ENCODE assay signal across 9 cellular contexts in genomic region chr1:2523891-2524609, GRCh38. TPM values are rescaled to one million over a fixed set of nuclear protein-coding genes. Genes with fewer than 3 reads are reported as not detected.
DNase-seq lines count a peak whose midpoint lies in the region; TF ChIP-seq lines count a peak whose summit lies in the region.
"Had no signal": no experiment of that assay in that cellular context is flagged by ENCODE, and none has a peak within 500 bp of the region (broad histone marks: within the 10 kb centered on the region; RNA-seq: fewer than 3 reads in every experiment).

No MANE protein-coding gene starts in this region.

- H3K4me1 Mint-ChIP-seq in MCF 10A (ENCODE audit: insufficient read depth, unreplicated experiment) (peaks cover 25% of the 10 kb centered on the region), glutamatergic neuron (ENCODE audit: low read depth, unreplicated experiment) (peaks cover 24% of the 10 kb centered on the region)
- H3K4me1 Mint-ChIP-seq in activated CD4-positive, alpha-beta memory T cell treated with anti-CD3 and anti-CD28 coated beads for 36 hours (ENCODE audit: low read depth) = peaks cover 41% of the 10 kb centered on the region

- H3K9me3 ChIP-seq in breast epithelium (no peaks in the 10 kb centered on the region), stomach smooth muscle (ENCODE audit: control insufficient read depth in 2 of 2, low read length in 2 of 2) (no peaks in the 10 kb centered on the region)
- H3K9me3 ChIP-seq: left lung had no signal

- H3K9me3 Mint-ChIP-seq in MCF 10A (ENCODE audit: unreplicated experiment) (no peaks in the 10 kb centered on the region), glutamatergic neuron (ENCODE audit: unreplicated experiment) (peaks cover 7% of the 10 kb centered on the region)
- H3K9me3 Mint-ChIP-seq in activated CD4-positive, alpha-beta memory T cell treated with anti-CD3 and anti-CD28 coated beads for 36 hours = no peaks in the 10 kb centered on the region

- POLR2A ChIA-PET in MCF 10A (lab: Yijun Ruan, JAX) = interaction anchor here (0.7 to 3.6 kb wide), 4 partner anchors 11 to 1272 kb away, joined by 3 to 36 read pairs (median 3); partner anchors contain the start of gene LRRC47
- POLR2A ChIA-PET in activated CD4-positive, alpha-beta memory T cell treated with anti-CD3 and anti-CD28 coated beads for 36 hours (lab: Charles Lee) = interaction anchor here (0.8 to 4.7 kb wide), 7 partner anchors 9 to 62 kb away, joined by 3 to 53 read pairs (median 5); partner anchors contain the start of gene PRXL2B

- H3K36me3 ChIP-seq in breast epithelium (no peaks in the 10 kb centered on the region), stomach smooth muscle (ENCODE audit: control insufficient read depth in 2 of 2, insufficient read depth in 2 of 2, low read length in 2 of 2) (peaks cover 21 to 24% of the 10 kb centered on the region in 2 donors)

- H3K27ac Mint-ChIP-seq in MCF 10A (ENCODE audit: low read depth, unreplicated experiment) = no peak overlapping the region
- H3K27ac Mint-ChIP-seq in activated CD4-positive, alpha-beta memory T cell treated with anti-CD3 and anti-CD28 coated beads for 36 hours = peak overlapping the region; percentile 87
- peak overlapping the region; percentile 18 for H3K27ac Mint-ChIP-seq in glutamatergic neuron (ENCODE audit: unreplicated experiment)

- H3K9ac ChIP-seq in stomach smooth muscle (ENCODE audit: low read length in 2 of 2) = peak overlapping the region in 1 of 2 donors; percentile 42

- DNase-seq in MCF 10A (ENCODE audit: unreplicated experiment) = no peak
- no peak for DNase-seq in breast epithelium (ENCODE audit: low spot score in 2 of 2)
- peak; percentile 68 for DNase-seq in activated CD4-positive, alpha-beta memory T cell treated with anti-CD3 and anti-CD28 coated beads for 36 hours
- no peak for DNase-seq in glutamatergic neuron
- DNase-seq in NCI-H2227 treated with DMSO at 0.1 percent for 48 hours (lab: John Stamatoyannopoulos, UW) = no peak
- DNase-seq in RKO (ENCODE audit: low spot score) = no peak
- DNase-seq in NCI-H2107 treated with DMSO at 0.1 percent for 48 hours (lab: John Stamatoyannopoulos, UW; ENCODE audit: unreplicated experiment) = no peak
- DNase-seq: left lung had no signal

- TF ChIP-seq POLR2A in breast epithelium (IDR thresholded peaks at IDR 0.05) = no peak

- intact Hi-C loops in MCF 10A (cut with micrococcal nuclease) (no loop called here), breast epithelium (cut with DNase I; ENCODE audit: low total_unique reads) (no loop called here)
- intact Hi-C loops in activated CD4-positive, alpha-beta memory T cell treated with anti-CD3 and anti-CD28 coated beads for 36 hours (cut with micrococcal nuclease) = loop anchor here (1.0 kb wide), 1 partner anchor 325 kb away; no protein-coding TSS in a partner anchor

- H3K27me3 ChIP-seq in breast epithelium (peaks cover 0 to 5% of the 10 kb centered on the region in 2 donors), stomach smooth muscle (ENCODE audit: control insufficient read depth in 1 of 2, insufficient read depth in 2 of 2, low read length in 2 of 2) (peaks cover 6 to 10% of the 10 kb centered on the region in 2 donors)

- H3K4me3 ChIP-seq in breast epithelium (peak overlapping the region in 1 of 3 donors; percentile 75), stomach smooth muscle (ENCODE audit: low read length in 2 of 2) (peak overlapping the region; percentile 4 to 8)

- no TSS peak for BruUV-seq in MCF 10A (replicated peaks; lab: Mats Ljungman, UMichigan)

- TF ChIP-seq CTCF in MCF 10A (IDR thresholded peaks at IDR 0.05; ENCODE audit: unreplicated experiment) = no peak
- TF ChIP-seq CTCF in breast epithelium (IDR thresholded peaks at IDR 0.05) = no peak
- no peak for TF ChIP-seq CTCF in glutamatergic neuron (IDR thresholded peaks at IDR 0.05; ENCODE audit: partially characterized antibody, unreplicated experiment)

- peak overlapping the region; percentile 81 for H3K4me3 Mint-ChIP-seq in MCF 10A (ENCODE audit: unreplicated experiment)
- H3K4me3 Mint-ChIP-seq in activated CD4-positive, alpha-beta memory T cell treated with anti-CD3 and anti-CD28 coated beads for 36 hours = peak overlapping the region; percentile 85
- H3K4me3 Mint-ChIP-seq in glutamatergic neuron (ENCODE audit: unreplicated experiment) = peak overlapping the region; percentile 86

- H3K27me3 Mint-ChIP-seq in MCF 10A (ENCODE audit: insufficient read depth, unreplicated experiment) (no peaks in the 10 kb centered on the region), glutamatergic neuron (ENCODE audit: unreplicated experiment) (peaks cover 7% of the 10 kb centered on the region)
- H3K27me3 Mint-ChIP-seq in activated CD4-positive, alpha-beta memory T cell treated with anti-CD3 and anti-CD28 coated beads for 36 hours = peaks cover 1% of the 10 kb centered on the region

- peaks cover 30% of the 10 kb centered on the region for H3K36me3 Mint-ChIP-seq in MCF 10A (ENCODE audit: insufficient read depth, unreplicated experiment)
- peaks cover 8% of the 10 kb centered on the region for H3K36me3 Mint-ChIP-seq in activated CD4-positive, alpha-beta memory T cell treated with anti-CD3 and anti-CD28 coated beads for 36 hours
- no peaks in the 10 kb centered on the region for H3K36me3 Mint-ChIP-seq in glutamatergic neuron (ENCODE audit: unreplicated experiment)

- H3K4me1 ChIP-seq in breast epithelium (peaks cover 25 to 29% of the 10 kb centered on the region in 2 donors), stomach smooth muscle (ENCODE audit: control insufficient read depth, insufficient read depth, low read length) (peaks cover 44% of the 10 kb centered on the region)

- H3K27ac ChIP-seq in breast epithelium = no peak overlapping the region
- H3K27ac ChIP-seq in stomach smooth muscle (ENCODE audit: low read length) = no peak overlapping the region
- H3K27ac ChIP-seq: left lung had no signal

- CTCF ChIA-PET in MCF 10A (lab: Yijun Ruan, JAX) = interaction anchor here (1.0 to 2.1 kb wide), 2 partner anchors 23 to 98 kb away, joined by 3 to 16 read pairs; no protein-coding TSS in a partner anchor
- CTCF ChIA-PET in activated CD4-positive, alpha-beta memory T cell treated with anti-CD3 and anti-CD28 coated beads for 36 hours (lab: Charles Lee) = interaction anchor here (0.8 to 4.2 kb wide), 8 partner anchors 19 to 329 kb away, joined by 3 to 29 read pairs (median 4); partner anchors contain the start of gene FAAP20

RNA-seq across cellular contexts. Expression of gene PANK4, which starts 2.3 kb away (rescaled TPM):
- total RNA-seq in MCF 10A (2022) (22.1 and 25.4 TPM in 2 replicates), breast epithelium (10 to 100 TPM; 16.5 to 32.8 (median 31.3) TPM), glutamatergic neuron (ENCODE audit: unreplicated experiment) (58.5 TPM)
- 10 to 100 TPM; 42.6 to 45.1 TPM for total RNA-seq in activated CD4-positive, alpha-beta memory T cell treated with anti-CD3 and anti-CD28 coated beads for 36 hours

RNA-seq across cellular contexts. Expression of gene HES5, which starts 6.0 kb away (rescaled TPM):
- total RNA-seq in MCF 10A (2022) = not detected in 2 replicates
- not detected for total RNA-seq in breast epithelium
- under 1 TPM in 1 of 2 experiments, not detected in 1; 0.17 TPM for total RNA-seq in activated CD4-positive, alpha-beta memory T cell treated with anti-CD3 and anti-CD28 coated beads for 36 hours
- total RNA-seq in glutamatergic neuron (ENCODE audit: unreplicated experiment) = 21.2 TPM

RNA-seq across cellular contexts. Expression of gene TNFRSF14, which starts 32.1 kb away (rescaled TPM):
- total RNA-seq in MCF 10A (2022) = 4.2 and 4.6 TPM in 2 replicates
- 10 to 100 TPM; 55.8 to 75.8 (median 67.8) TPM for total RNA-seq in breast epithelium
- 100 to 1,000 TPM; 145 to 152 TPM for total RNA-seq in activated CD4-positive, alpha-beta memory T cell treated with anti-CD3 and anti-CD28 coated beads for 36 hours
- 1.2 TPM for total RNA-seq in glutamatergic neuron (ENCODE audit: unreplicated experiment)

RNA-seq across cellular contexts. Expression of gene PLCH2, which starts 48.0 kb away (rescaled TPM):
- total RNA-seq in MCF 10A (2022) = 92.6 and 123 TPM in 2 replicates
- total RNA-seq in breast epithelium = 10 to 100 TPM in 2 of 3 donors, under 1 TPM in 1; 0.16 to 12.0 (median 10.2) TPM
- total RNA-seq in activated CD4-positive, alpha-beta memory T cell treated with anti-CD3 and anti-CD28 coated beads for 36 hours = 10 to 100 TPM in 1 of 2 experiments, 1 to 10 TPM in 1; 8.9 to 10.3 TPM
- 61.4 TPM for total RNA-seq in glutamatergic neuron (ENCODE audit: unreplicated experiment)

Comparison
In these comparisons a context has a peak if more than half of its experiments do, and no peak if none do; other contexts are left out.
1. RNA of gene TNFRSF14, which starts 32.1 kb away (total RNA-seq): 145 to 152 TPM in activated CD4-positive, alpha-beta memory T cell treated with anti-CD3 and anti-CD28 coated beads for 36 hours and 55.8 to 75.8 TPM in breast epithelium; 4.2 to 4.6 TPM in MCF 10A and 1.2 TPM in glutamatergic neuron (single experiment); every median in the first group is over 10 times any median in the second.
2. RNA of gene HES5, which starts 6.0 kb away (total RNA-seq): 21.2 TPM in glutamatergic neuron (single experiment); 0.17 TPM in activated CD4-positive, alpha-beta memory T cell treated with anti-CD3 and anti-CD28 coated beads for 36 hours, not detected in MCF 10A and not detected in breast epithelium; every median in the first group is over 10 times any median in the second.
3. Peak in every context shown above with its lines, with median percentiles within 50 percentile points of each other: H3K4me3 Mint-ChIP-seq.